13 cellular contexts compared by ENCODE assay signal in genomic region chr3:148757238-148757930, GRCh38. TPM values are rescaled to one million over a fixed set of nuclear protein-coding genes. Genes with fewer than 3 reads are reported as not detected.
A peak's percentile ranks its signal among the peaks of the same experiment; 100 is the strongest.
DNase-seq lines count a peak whose midpoint lies in the region; ATAC-seq lines count a peak whose summit lies in the region.
"Had no signal": no experiment of that assay in that cellular context is flagged by ENCODE, and none has a peak within 500 bp of the region (broad histone marks: within the 10 kb centered on the region; RNA-seq: fewer than 3 reads in every experiment).

No MANE protein-coding gene starts in this region.

- intact Hi-C loops in sciatic nerve (cut with DNase I): no loop called here

- no peaks in the 10 kb centered on the region for H3K9me3 Mint-ChIP-seq in activated naive CD4-positive, alpha-beta T cell treated with anti-CD3 and anti-CD28 coated beads, Interleukin-2, amount 50 U/mL, for 72 hours

- no peak overlapping the region for H3K27ac Mint-ChIP-seq in activated naive CD4-positive, alpha-beta T cell treated with anti-CD3 and anti-CD28 coated beads, Interleukin-2, amount 50 U/mL, for 72 hours

- H3K36me3 Mint-ChIP-seq in activated naive CD4-positive, alpha-beta T cell treated with anti-CD3 and anti-CD28 coated beads, Interleukin-2, amount 50 U/mL, for 72 hours: no peaks in the 10 kb centered on the region

- DNase-seq in GM04503 (ENCODE audit: low read depth) (peak; percentile 68), NOMO-1 treated with DMSO at 0.1 percent for 48 hours (lab: John Stamatoyannopoulos, UW; ENCODE audit: unreplicated experiment) (peak; percentile 99), epidermal melanocyte (ENCODE audit: insufficient read length, low spot score) (peak; percentile 29), sciatic nerve (ENCODE audit: low spot score) (no peak), NCI-H1417 (lab: John Stamatoyannopoulos, UW) (no peak), NCI-H2227 (lab: John Stamatoyannopoulos, UW; ENCODE audit: unreplicated experiment) (no peak)
- DNase-seq in activated naive CD4-positive, alpha-beta T cell treated with anti-CD3 and anti-CD28 coated beads, Interleukin-2, amount 50 U/mL, for 72 hours (ENCODE audit: low spot score in 2 of 2): no peak
- DNase-seq: activated gamma-delta T cell treated with Interleukin-2 at 50 U/mL for 16 hours, DMS 273 treated with DMSO at 0.1 percent for 48 hours, NCI-H1436, ovary, testis had no signal

- ATAC-seq in sciatic nerve (peak; percentile 93), HG03378 (IDR thresholded peaks at IDR 0.05; ENCODE audit: unreplicated experiment) (no peak)
- ATAC-seq in activated naive CD4-positive, alpha-beta T cell treated with anti-CD3 and anti-CD28 coated beads, Interleukin-2, amount 50 U/mL, for 72 hours: no peak

RNA-seq across cellular contexts. Expression of gene AGTR1, which starts 59.7 kb away (rescaled TPM):
- total RNA-seq in sciatic nerve: 7.2 TPM
- total RNA-seq in activated naive CD4-positive, alpha-beta T cell treated with anti-CD3 and anti-CD28 coated beads, Interleukin-2, amount 50 U/mL, for 72 hours: not detected

Comparison
In these comparisons a context has a peak if more than half of its experiments do, and no peak if none do; other contexts are left out.
1. DNase-seq: peak in GM04503 (single experiment), NOMO-1 treated with DMSO at 0.1 percent for 48 hours (single experiment) and epidermal melanocyte (single experiment); none in sciatic nerve (single experiment), NCI-H1417 (0 of 3), activated naive CD4-positive, alpha-beta T cell treated with anti-CD3 and anti-CD28 coated beads, Interleukin-2, amount 50 U/mL, for 72 hours (0 of 2) and NCI-H2227 (single experiment).